19 cellular contexts compared by ENCODE assay signal in genomic region chr7:41808541-41808940, GRCh38.
DNase-seq lines count a peak whose midpoint lies in the region; FAIRE-seq and TF ChIP-seq lines count a peak whose summit lies in the region.
"Had no signal": no experiment of that assay in that cellular context is flagged by ENCODE, and none has a peak within 500 bp of the region (broad histone marks: within the 10 kb centered on the region; RNA-seq: fewer than 3 reads in every experiment).

No MANE protein-coding gene starts in this region.

- 16% methylated on average over 3 of the region's 3 CpGs; no CpG with 5 or more reads in 1 of the 2 experiments for WGBS in H1 (ENCODE audit: extremely low coverage in 1 of 2, insufficient coverage in 1 of 2, insufficient read length in 1 of 2, insufficient replicate concordance in 2 of 2, low coverage in 1 of 2, low lambda C conversion rate in 2 of 2, missing lambda C conversion rate in 1 of 2), 2 experiments

- H3K4me2 ChIP-seq in H1 (ENCODE audit: insufficient read depth in 1 of 2, low read depth in 2 of 2, low read length in 2 of 2) = peak overlapping the region; percentile 1 to 29; a peak in 3 of 4 replicates
- H3K4me2 ChIP-seq: A549 had no signal

- TF ChIP-seq RAD21 in H1 (IDR thresholded peaks at IDR 0.05 in 1 of 2, conservative IDR thresholded peaks at IDR 0.05 in 1 of 2; ENCODE audit: low read depth in 2 of 2, low read length in 2 of 2) = no peak

- peak overlapping the region; percentile 56; the same call in 1 of the 2 replicates for H3K27ac ChIP-seq in H1 (ENCODE audit: low read depth, low read length)
- H3K27ac ChIP-seq in iPS-20b (ENCODE audit: low read length) = peak overlapping the region; percentile 11
- H3K27ac ChIP-seq: A549, HL-60, SJSA1 had no signal

- no peak overlapping the region for H3K18ac ChIP-seq in H1 (ENCODE audit: extremely low read depth, low read length)

- peak; percentile 99 for FAIRE-seq in H1 (lab: Jason Lieb, UNC)
- FAIRE-seq: A549, GM12878 had no signal

- no peak overlapping the region for H4K91ac ChIP-seq in H1 (replicated peaks; ENCODE audit: insufficient read length, low read length)

- H3K4me3 ChIP-seq in HAP-1 (no peak overlapping the region), H1 (ENCODE audit: extremely low read depth in 1 of 4, insufficient read depth in 2 of 4, low read depth in 3 of 4, low read length in 4 of 4) (peak overlapping the region in 1 of 4 experiments; percentile 16; a peak in 1 of 8 replicates), iPS-20b (ENCODE audit: low read length) (peak overlapping the region; percentile 22; the same call in 1 of the 2 replicates)
- H3K4me3 ChIP-seq: A549, GM12878, SJSA1 had no signal

- no peak overlapping the region for H3K4ac ChIP-seq in H1 (replicated peaks; ENCODE audit: insufficient read length, low read depth, low read length)

- H2AFZ ChIP-seq in H1 (ENCODE audit: low read length) = no peak overlapping the region

- peaks cover 4% of the 10 kb centered on the region for H3K4me1 ChIP-seq in HAP-1
- peaks cover 0 to 9% (median 3%) of the 10 kb centered on the region in 4 experiments; a peak in 3 of 7 replicates for H3K4me1 ChIP-seq in H1 (replicated peaks in 1 of 4; ENCODE audit: control insufficient read depth in 3 of 4, insufficient read depth in 4 of 4, low read length in 3 of 4)
- peaks cover 21% of the 10 kb centered on the region; the same call in 1 of the 2 replicates for H3K4me1 ChIP-seq in iPS-20b (ENCODE audit: insufficient read depth, low read length)
- H3K4me1 ChIP-seq: A549, SJSA1 had no signal

- in situ Hi-C loops in HAP-1 (cut with MboI; ENCODE audit: low sequenced_read_pairs) = no loop called here

- no peaks in the 10 kb centered on the region for H3K79me2 ChIP-seq in H1 (ENCODE audit: control insufficient read depth in 1 of 2, insufficient read depth in 2 of 2, low read length in 2 of 2)

- H3K23ac ChIP-seq in H1 (ENCODE audit: insufficient read length) = no peak overlapping the region

- no peaks in the 10 kb centered on the region for H3K23me2 ChIP-seq in H1 (ENCODE audit: low read depth, low read length)

- no peak overlapping the region for H2BK5ac ChIP-seq in H1 (ENCODE audit: low read depth, low read length)

- no peak overlapping the region for H3K56ac ChIP-seq in H1 (replicated peaks; ENCODE audit: insufficient read length, low read depth, low read length)

- peak in 1 of 2 experiments; percentile 65; a peak in 1 of 3 replicates for TF ChIP-seq EP300 in H1 (IDR thresholded peaks at IDR 0.05; ENCODE audit: borderline replicate concordance in 1 of 2, low read depth in 2 of 2, low read length in 2 of 2)

- H3K9ac ChIP-seq in H1 (replicated peaks in 1 of 4; ENCODE audit: extremely low read depth in 1 of 4, low read depth in 3 of 4, low read length in 3 of 4) (no peak overlapping the region), iPS-20b (ENCODE audit: low read depth, low read length) (peak overlapping the region; percentile 17; the same call in 1 of the 2 replicates)

- H3K9me3 ChIP-seq in HAP-1 (no peaks in the 10 kb centered on the region), H1 (ENCODE audit: insufficient read depth in 2 of 2, low read depth in 1 of 2, low read length in 1 of 2) (peaks cover 9% of the 10 kb centered on the region in 2 experiments; a peak in 2 of 4 replicates), iPS-20b (ENCODE audit: insufficient read depth, low read depth, low read length) (peaks cover 4% of the 10 kb centered on the region; the same call in 1 of the 2 replicates)
- H3K9me3 ChIP-seq: A549, SJSA1 had no signal

- peak overlapping the region; percentile 53 for H4K5ac ChIP-seq in H1 (ENCODE audit: insufficient read length, low read depth, low read length)

- H3K14ac ChIP-seq in H1 (ENCODE audit: insufficient read length) = no peak overlapping the region

- no peaks in the 10 kb centered on the region for H3K27me3 ChIP-seq in HAP-1 (ENCODE audit: low read depth)
- no peaks in the 10 kb centered on the region for H3K27me3 ChIP-seq in H1 (replicated peaks in 1 of 4; ENCODE audit: control insufficient read depth in 3 of 4, extremely low read depth in 1 of 4, insufficient read depth in 3 of 4, low read length in 3 of 4)
- H3K27me3 ChIP-seq in iPS-20b (ENCODE audit: insufficient read depth, low read length) = no peaks in the 10 kb centered on the region

- H2AK5ac ChIP-seq in H1 (ENCODE audit: low read depth, low read length) = no peak overlapping the region

- no peaks in the 10 kb centered on the region for H4K20me1 ChIP-seq in H1 (replicated peaks in 1 of 2; ENCODE audit: control insufficient read depth in 1 of 2, insufficient read depth in 2 of 2, low read length in 2 of 2)

- CTCF ChIA-PET in H1 (lab: Charles Lee; ENCODE audit: partially characterized antibody) = no interaction called here

- POLR2A ChIA-PET in H1 (lab: Charles Lee; ENCODE audit: partially characterized antibody) = no interaction called here

- H2BK120ac ChIP-seq in H1 (replicated peaks; ENCODE audit: low read depth, low read length) = no peak overlapping the region

- no peaks in the 10 kb centered on the region for H3K79me1 ChIP-seq in H1 (ENCODE audit: low read depth, low read length)

- H2BK15ac ChIP-seq in H1 (ENCODE audit: low read length) = no peak overlapping the region; the same call in 1 of the 2 replicates

- DNase-seq in HAP-1 (ENCODE audit: low spot score in 2 of 2) (peak; percentile 59 to 69), H1 (ENCODE audit: low read depth in 1 of 2, low spot score in 2 of 2) (peak in 1 of 2 experiments; percentile 64), SHP77 (lab: John Stamatoyannopoulos, UW) (no peak), HUDEP-2 (lab: John Stamatoyannopoulos, UW; ENCODE audit: unreplicated experiment in 76 of 76) (no peak), NCI-H1105 (lab: John Stamatoyannopoulos, UW) (no peak)
- no peak for DNase-seq in stimulated activated CD4-positive, alpha-beta T cell treated with anti-CD3 and anti-CD28 coated beads, Interleukin-1b, Interleukin-23, amount 100 ng/mL, for 48 hours
- DNase-seq: EL, HFFc6, Karpas-422, NCI-H1417 treated with DMSO at 0.1 percent for 48 hours, NCI-H187, NCI-H446, NCI-H526, T-helper 1 cell had no signal

- no peak overlapping the region for H2BK12ac ChIP-seq in H1 (ENCODE audit: low read depth, low read length)

- TF ChIP-seq POLR2A in H1 (IDR thresholded peaks at IDR 0.05; ENCODE audit: control extremely low read depth in 1 of 2, low read depth in 2 of 2, low read length in 2 of 2) = peak; percentile 45 to 59; a peak in 2 of 3 replicates

- H4K8ac ChIP-seq in H1 (ENCODE audit: extremely low read depth, insufficient read depth, low read length) = no peak overlapping the region

- no peak overlapping the region; the same call in 1 of the 2 replicates for H2BK20ac ChIP-seq in H1 (ENCODE audit: low read length)

- TF ChIP-seq CTCF in H1 (IDR thresholded peaks at IDR 0.05; ENCODE audit: control extremely low read depth in 1 of 3, insufficient read depth in 1 of 3, low read depth in 1 of 3, low read length in 3 of 3) = no peak

- H3K36me3 ChIP-seq in HAP-1 (replicated peaks) = no peaks in the 10 kb centered on the region
- H3K36me3 ChIP-seq in H1 (ENCODE audit: control insufficient read depth in 2 of 4, insufficient read depth in 4 of 4, low read length in 3 of 4) = no peaks in the 10 kb centered on the region
- no peaks in the 10 kb centered on the region for H3K36me3 ChIP-seq in iPS-20b (ENCODE audit: insufficient read depth, low read depth, low read length)
- H3K36me3 ChIP-seq: SJSA1 had no signal

TF ChIP-seq in H1, 55 proteins besides CTCF, POLR2A, EP300 and RAD21 (continues in another document):
- TF ChIP-seq RNF2 (IDR thresholded peaks at IDR 0.05; ENCODE audit: borderline replicate concordance, low read depth, low read length, missing control alignments, poor library complexity, severe bottlenecking) (no peak), MAX (IDR thresholded peaks at IDR 0.05) (peak; percentile 45; the same call in 1 of the 2 replicates), TCF12 (IDR thresholded peaks at IDR 0.05; ENCODE audit: low read depth, low read length) (peak; percentile 78; the same call in 1 of the 2 replicates), KDM1A (IDR thresholded peaks at IDR 0.05; ENCODE audit: borderline replicate concordance, low read length) (0 out of 2 replicates have a peak, but pooled peaks have one; percentile 31), BCL11A (IDR thresholded peaks at IDR 0.05; ENCODE audit: low read depth in 2 of 2, low read length in 2 of 2) (no peak), POLR2AphosphoS5 (IDR thresholded peaks at IDR 0.05; ENCODE audit: low read depth, low read length) (peak; percentile 55; the same call in 1 of the 2 replicates), POU5F1 (IDR thresholded peaks at IDR 0.05; ENCODE audit: low read depth, low read length) (peak; percentile 97), NANOG (IDR thresholded peaks at IDR 0.05; ENCODE audit: insufficient read depth, low read depth, low read length, poor library complexity, severe bottlenecking) (peak; percentile 61), HDAC2 (IDR thresholded peaks at IDR 0.05; ENCODE audit: borderline replicate concordance in 1 of 2, low read depth in 2 of 2, low read length in 2 of 2) (peak in 1 of 2 experiments; percentile 63; a peak in 1 of 4 replicates), SP1 (IDR thresholded peaks at IDR 0.05; ENCODE audit: low read depth, low read length) (peak; percentile 74)

Comparison
In these comparisons a context has a peak if more than half of its experiments do, and no peak if none do; other contexts are left out.
1. DNase-seq: peak in HAP-1 (2 of 2); none in stimulated activated CD4-positive, alpha-beta T cell treated with anti-CD3 and anti-CD28 coated beads, Interleukin-1b, Interleukin-23, amount 100 ng/mL, for 48 hours (single experiment), SHP77 (0 of 2), HUDEP-2 (0 of 76) and NCI-H1105 (single experiment).